ENCODE assay signal across 18 cellular contexts in genomic region chr17:78680436-78680835, GRCh38.
DNase-seq lines count a peak whose midpoint lies in the region; ATAC-seq and TF ChIP-seq lines count a peak whose summit lies in the region.
"Had no signal": no experiment of that assay in that cellular context is flagged by ENCODE, and none has a peak within 500 bp of the region (broad histone marks: within the 10 kb centered on the region; RNA-seq: fewer than 3 reads in every experiment).

No MANE protein-coding gene starts in this region.

- no peak for TF ChIP-seq CTCF in foreskin keratinocyte (conservative IDR thresholded peaks at IDR 0.05)

- no peaks in the 10 kb centered on the region for H3K9me3 Mint-ChIP-seq in activated CD8-positive, alpha-beta T cell treated with anti-CD3 and anti-CD28 coated beads, Interleukin-2, amount 10 ng/mL, durations not matched to agents 7 days and 5 days (ENCODE audit: insufficient read depth)
- H3K9me3 Mint-ChIP-seq: central memory CD8-positive, alpha-beta T cell; stimulated activated effector memory CD8-positive, alpha-beta T cell treated with anti-CD3 and anti-CD28 coated beads, Interleukin-12 subunit alpha, Interleukin-12 subunit beta, amount 100 ng/mL, for 72 hours had no signal

- H3K27me3 ChIP-seq in foreskin keratinocyte, result no peaks in the 10 kb centered on the region
- H3K27me3 ChIP-seq: BLaER1 treated with 17β-estradiol and CSF1 and Interleukin-3, amounts not matched to agents 10 nM and 100 nM; left lung; thyroid gland had no signal

- no peak overlapping the region for H3K27ac Mint-ChIP-seq in activated CD8-positive, alpha-beta T cell treated with anti-CD3 and anti-CD28 coated beads, Interleukin-2, amount 10 ng/mL, durations not matched to agents 7 days and 5 days

- H3K4me3 Mint-ChIP-seq in activated CD8-positive, alpha-beta T cell treated with anti-CD3 and anti-CD28 coated beads, Interleukin-2, amount 10 ng/mL, durations not matched to agents 7 days and 5 days, result no peak overlapping the region
- H3K4me3 Mint-ChIP-seq: central memory CD8-positive, alpha-beta T cell; stimulated activated effector memory CD8-positive, alpha-beta T cell treated with anti-CD3 and anti-CD28 coated beads, Interleukin-12 subunit alpha, Interleukin-12 subunit beta, amount 100 ng/mL, for 72 hours had no signal

- peaks cover 53% of the 10 kb centered on the region for H3K36me3 Mint-ChIP-seq in activated CD8-positive, alpha-beta T cell treated with anti-CD3 and anti-CD28 coated beads, Interleukin-2, amount 10 ng/mL, durations not matched to agents 7 days and 5 days (ENCODE audit: low read depth)

- ATAC-seq in SK-N-SH treated with all-trans-retinoic acid at 6 μM for 48 hours (peak; percentile 50), foreskin keratinocyte (peak; percentile 44), GM19328 (IDR thresholded peaks at IDR 0.05; ENCODE audit: unreplicated experiment) (no peak), GM19452 (IDR thresholded peaks at IDR 0.05; ENCODE audit: unreplicated experiment) (no peak)
- ATAC-seq in activated CD8-positive, alpha-beta T cell treated with anti-CD3 and anti-CD28 coated beads, Interleukin-2, amount 10 ng/mL, durations not matched to agents 7 days and 5 days, result no peak
- ATAC-seq: left lung; stimulated activated effector memory CD8-positive, alpha-beta T cell treated with anti-CD3 and anti-CD28 coated beads, Interleukin-12 subunit alpha, Interleukin-12 subunit beta, amount 100 ng/mL, for 72 hours had no signal

- peak; percentile 55 for DNase-seq in HT1080 (ENCODE audit: low read depth)
- peak in 1 of 2 donors; percentile 50 for DNase-seq in foreskin keratinocyte
- DNase-seq in skeletal muscle cell (ENCODE audit: low read depth), result no peak
- no peak for DNase-seq in activated CD8-positive, alpha-beta T cell treated with anti-CD3 and anti-CD28 coated beads, Interleukin-2, amount 10 ng/mL, durations not matched to agents 7 days and 5 days
- DNase-seq in occipital lobe (lab: John Stamatoyannopoulos, UW), result no peak
- DNase-seq: activated CD4-positive, alpha-beta T cell treated with anti-CD3 and anti-CD28 coated beads, Interleukin-2, amount 50 U/mL, for 4 hours; H7; KG1; left lung; NCI-H1092; NCI-H82; thyroid gland had no signal

- peaks cover 23% of the 10 kb centered on the region for H3K4me1 ChIP-seq in foreskin keratinocyte

- POLR2A ChIA-PET in activated CD8-positive, alpha-beta T cell treated with anti-CD3 and anti-CD28 coated beads, Interleukin-2, amount 10 ng/mL, durations not matched to agents 7 days and 5 days (lab: Charles Lee), result no interaction called here

- no peaks in the 10 kb centered on the region for H3K4me1 Mint-ChIP-seq in activated CD8-positive, alpha-beta T cell treated with anti-CD3 and anti-CD28 coated beads, Interleukin-2, amount 10 ng/mL, durations not matched to agents 7 days and 5 days (ENCODE audit: low read depth)

- peak overlapping the region; percentile 46 for H3K27ac ChIP-seq in foreskin keratinocyte
- H3K27ac ChIP-seq: left lung had no signal

- CTCF ChIA-PET in activated CD8-positive, alpha-beta T cell treated with anti-CD3 and anti-CD28 coated beads, Interleukin-2, amount 10 ng/mL, durations not matched to agents 7 days and 5 days (lab: Charles Lee), result interaction anchor here (0.7 kb wide), 1 partner anchor 9 kb away, joined by 3 read pairs; no protein-coding TSS in a partner anchor

- no peaks in the 10 kb centered on the region for H3K27me3 Mint-ChIP-seq in activated CD8-positive, alpha-beta T cell treated with anti-CD3 and anti-CD28 coated beads, Interleukin-2, amount 10 ng/mL, durations not matched to agents 7 days and 5 days (ENCODE audit: low read depth)
- H3K27me3 Mint-ChIP-seq: central memory CD8-positive, alpha-beta T cell had no signal

- H3K4me3 ChIP-seq in skeletal muscle cell (ENCODE audit: low read depth, low read length), result peak overlapping the region; percentile 23
- H3K4me3 ChIP-seq: BLaER1 treated with 17β-estradiol and CSF1 and Interleukin-3, amounts not matched to agents 10 nM and 100 nM; left lung; thyroid gland had no signal

TF ChIP-seq in SK-N-SH treated with all-trans-retinoic acid at 6 μM for 48 hours, 23 proteins besides CTCF, POLR2A, EP300 and RAD21:
- TF ChIP-seq ZC3H10 (CRISPR knock-in tag; IDR thresholded peaks at IDR 0.05) (no peak), BACH2 (CRISPR knock-in tag; IDR thresholded peaks at IDR 0.05; ENCODE audit: borderline replicate concordance) (no peak), ZNF70 (CRISPR knock-in tag; IDR thresholded peaks at IDR 0.05) (no peak), ESRRG (CRISPR knock-in tag; IDR thresholded peaks at IDR 0.05) (no peak)

Comparison
In these comparisons a context has a peak if more than half of its experiments do, and no peak if none do; other contexts are left out.
1. ATAC-seq: peak in SK-N-SH treated with all-trans-retinoic acid at 6 μM for 48 hours (single experiment) and foreskin keratinocyte (single experiment); none in GM19328 (single experiment), GM19452 (single experiment) and activated CD8-positive, alpha-beta T cell treated with anti-CD3 and anti-CD28 coated beads, Interleukin-2, amount 10 ng/mL, durations not matched to agents 7 days and 5 days (single experiment).